In the genomic region with DNA sequence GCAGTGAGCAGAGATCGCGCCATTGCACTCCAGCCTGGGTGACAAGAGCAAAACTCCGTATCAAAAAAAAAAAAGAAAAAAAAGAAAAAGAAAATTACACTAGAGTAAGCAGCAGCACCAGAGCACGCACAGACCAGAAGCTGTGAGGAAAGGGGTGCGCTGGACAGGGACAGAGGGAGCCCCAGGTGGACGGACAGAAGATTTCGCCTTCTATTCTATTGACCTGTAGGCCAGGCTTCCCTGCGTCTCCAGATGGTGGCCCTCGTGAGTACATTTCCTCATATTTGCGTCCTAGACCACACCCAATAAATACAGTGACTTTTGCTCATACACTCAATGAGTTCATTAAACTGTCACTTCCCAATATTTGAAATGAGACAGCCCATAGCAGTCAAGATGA, we compare ENCODE assay signal across 20 cellular contexts. TPM values are rescaled to one million over a fixed set of nuclear protein-coding genes. Genes with fewer than 3 reads are reported as not detected.
DNase-seq lines count a peak whose midpoint lies in the region; ATAC-seq and TF ChIP-seq lines count a peak whose summit lies in the region.
"Had no signal": no experiment of that assay in that cellular context is flagged by ENCODE, and none has a peak within 500 bp of the region (broad histone marks: within the 10 kb centered on the region; RNA-seq: fewer than 3 reads in every experiment).

No MANE protein-coding gene starts in this region.

- no peaks in the 10 kb centered on the region for H3K79me2 ChIP-seq in HCT116 (ENCODE audit: insufficient read depth, low read length)

- DNase-seq in 8988T (peak; percentile 33), HCT116 (ENCODE audit: low read depth, low spot score) (peak; percentile 48), SK-MEL-5 (ENCODE audit: low read depth, low spot score) (peak; percentile 43), iPS-NIHi7 (ENCODE audit: extremely low spot score) (peak; percentile 56), SIG-M5 treated with dmso at 0.1 percent for 504 hours (lab: John Stamatoyannopoulos, UW; ENCODE audit: unreplicated experiment) (no peak), Right ventricle myocardium superior (no peak)
- no peak for DNase-seq in activated CD4-positive, alpha-beta memory T cell treated with anti-CD3 and anti-CD28 coated beads for 36 hours
- DNase-seq in activated naive CD4-positive, alpha-beta T cell treated with Interleukin-2 at 50 U/mL for 16 hours = no peak
- DNase-seq: CD8-positive, alpha-beta memory T cell; DMS53; EL; NCI-H1105; NCI-H1694; NCI-H2227 treated with DMSO at 0.1 percent for 48 hours; NCI-H510A treated with DMSO at 0.1 percent for 48 hours; NCI-H82; PC-9; SK-N-SH had no signal

- no peaks in the 10 kb centered on the region for H3K27me3 ChIP-seq in HCT116 (ENCODE audit: insufficient read depth, low read length)
- H3K27me3 ChIP-seq: BLaER1 treated with 17β-estradiol and CSF1 and Interleukin-3, amounts not matched to agents 10 nM and 100 nM had no signal

- no peaks in the 10 kb centered on the region for H3K4me1 Mint-ChIP-seq in activated CD4-positive, alpha-beta memory T cell treated with anti-CD3 and anti-CD28 coated beads for 36 hours (ENCODE audit: low read depth)
- H3K4me1 Mint-ChIP-seq: CD8-positive, alpha-beta memory T cell had no signal

- H4K20me1 ChIP-seq in HCT116 (ENCODE audit: insufficient read depth) = no peaks in the 10 kb centered on the region
- H4K20me1 ChIP-seq: BLaER1 treated with 17β-estradiol and CSF1 and Interleukin-3, amounts not matched to agents 10 nM and 100 nM had no signal

- no peak overlapping the region for H3K4me3 ChIP-seq in HCT116 (replicated peaks in 1 of 2; ENCODE audit: low read depth in 1 of 2, low read length in 2 of 2)
- H3K4me3 ChIP-seq: BLaER1 treated with 17β-estradiol and CSF1 and Interleukin-3, amounts not matched to agents 10 nM and 100 nM; PC-9 had no signal

- H3K9me3 Mint-ChIP-seq in activated CD4-positive, alpha-beta memory T cell treated with anti-CD3 and anti-CD28 coated beads for 36 hours = peaks cover 5% of the 10 kb centered on the region

- TF ChIP-seq CTCF in HCT116 (IDR thresholded peaks at IDR 0.05 in 2 of 3, conservative IDR thresholded peaks at IDR 0.05 in 1 of 3; ENCODE audit: borderline replicate concordance in 1 of 3, insufficient read depth in 1 of 3, low read depth in 2 of 3, low read length in 2 of 3) = peak; percentile 72 to 86 (median 74)

- no peaks in the 10 kb centered on the region for H3K9me3 ChIP-seq in HCT116 (ENCODE audit: control insufficient read depth in 1 of 2, insufficient read depth in 1 of 2, low read depth in 1 of 2, low read length in 2 of 2)
- H3K9me3 ChIP-seq: SK-N-SH had no signal

- BruUV-seq in HCT116 (replicated peaks; lab: Mats Ljungman, UMichigan) = no TSS peak

- intact Hi-C loops in HCT116 (cut with micrococcal nuclease) (no loop called here), Right ventricle myocardium superior (cut with DNase I) (no loop called here)
- intact Hi-C loops in activated CD4-positive, alpha-beta memory T cell treated with anti-CD3 and anti-CD28 coated beads for 36 hours (cut with micrococcal nuclease) = no loop called here

- no peak overlapping the region for H3K27ac Mint-ChIP-seq in activated CD4-positive, alpha-beta memory T cell treated with anti-CD3 and anti-CD28 coated beads for 36 hours
- H3K27ac Mint-ChIP-seq: CD8-positive, alpha-beta memory T cell had no signal

- no peak overlapping the region for H3K4me3 Mint-ChIP-seq in activated CD4-positive, alpha-beta memory T cell treated with anti-CD3 and anti-CD28 coated beads for 36 hours
- H3K4me3 Mint-ChIP-seq: CD8-positive, alpha-beta memory T cell had no signal

- peak overlapping the region; percentile 48 for H2AFZ ChIP-seq in HCT116 (ENCODE audit: low read depth, low read length, poor library complexity, severe bottlenecking)
- H2AFZ ChIP-seq: PC-9 had no signal

- no peaks in the 10 kb centered on the region for H3K36me3 Mint-ChIP-seq in activated CD4-positive, alpha-beta memory T cell treated with anti-CD3 and anti-CD28 coated beads for 36 hours
- H3K36me3 Mint-ChIP-seq: CD8-positive, alpha-beta memory T cell had no signal

- H3K9me2 ChIP-seq in HCT116 (ENCODE audit: insufficient read depth) = no peaks in the 10 kb centered on the region
- H3K9me2 ChIP-seq: SK-N-SH had no signal

- peaks cover 0 to 5% of the 10 kb centered on the region in 2 experiments; a peak in 2 of 4 replicates for H3K4me1 ChIP-seq in HCT116 (ENCODE audit: control insufficient read depth in 1 of 2, insufficient read depth in 2 of 2, low read length in 2 of 2)
- H3K4me1 ChIP-seq: BLaER1 treated with 17β-estradiol and CSF1 and Interleukin-3, amounts not matched to agents 10 nM and 100 nM had no signal

- POLR2A ChIA-PET in HCT116 (lab: Charles Lee) = no interaction called here
- POLR2A ChIA-PET in activated CD4-positive, alpha-beta memory T cell treated with anti-CD3 and anti-CD28 coated beads for 36 hours (lab: Charles Lee) = no interaction called here

- H3K27ac ChIP-seq in HCT116 (ENCODE audit: low read depth, low read length) = no peak overlapping the region
- H3K27ac ChIP-seq: BLaER1 treated with 17β-estradiol and CSF1 and Interleukin-3, amounts not matched to agents 10 nM and 100 nM; PC-9 had no signal

- peak; percentile 99 for ATAC-seq in HCT116
- no peak for ATAC-seq in Right ventricle myocardium superior (ENCODE audit: poor library complexity)

- no peak for TF ChIP-seq POLR2A in HCT116 (IDR thresholded peaks at IDR 0.05; ENCODE audit: borderline replicate concordance, extremely low read depth, insufficient read depth, insufficient read length)

- in situ Hi-C loops in SK-MEL-5 (cut with HindIII; ENCODE audit: low pct_unique_long_range_greater_than_20kb, low sequenced_read_pairs) = no loop called here

- H3K27me3 Mint-ChIP-seq in activated CD4-positive, alpha-beta memory T cell treated with anti-CD3 and anti-CD28 coated beads for 36 hours = no peaks in the 10 kb centered on the region

- CTCF ChIA-PET in HCT116 (lab: Charles Lee) = no interaction called here
- CTCF ChIA-PET in activated CD4-positive, alpha-beta memory T cell treated with anti-CD3 and anti-CD28 coated beads for 36 hours (lab: Charles Lee) = no interaction called here

- no peak overlapping the region; the same call in 1 of the 2 replicates for H3K4me2 ChIP-seq in HCT116 (ENCODE audit: low read length)
- H3K4me2 ChIP-seq: BLaER1 treated with 17β-estradiol and CSF1 and Interleukin-3, amounts not matched to agents 10 nM and 100 nM; PC-9; SK-N-SH had no signal

- H3K36me3 ChIP-seq in HCT116 (ENCODE audit: control insufficient read depth in 1 of 2, insufficient read depth in 2 of 2, low read length in 2 of 2) = no peaks in the 10 kb centered on the region
- H3K36me3 ChIP-seq: BLaER1 treated with 17β-estradiol and CSF1 and Interleukin-3, amounts not matched to agents 10 nM and 100 nM had no signal

- H3K9ac ChIP-seq in HCT116 (ENCODE audit: low read length) = no peak overlapping the region
- H3K9ac ChIP-seq: BLaER1 treated with 17β-estradiol and CSF1 and Interleukin-3, amounts not matched to agents 10 nM and 100 nM; SK-N-SH had no signal

- peak; percentile 57 for TF ChIP-seq RAD21 in HCT116 (IDR thresholded peaks at IDR 0.05; ENCODE audit: low read depth)

- RAD21 ChIA-PET in HCT116 (lab: Charles Lee; ENCODE audit: low non-redundant PET in 1 of 2, low total read pairs in 2 of 2, uncharacterized antibody in 2 of 2, unreplicated experiment in 2 of 2) = no interaction called here

TF ChIP-seq in HCT116, 20 proteins besides CTCF, POLR2A, EP300 and RAD21:
- TF ChIP-seq, protein P1, sequence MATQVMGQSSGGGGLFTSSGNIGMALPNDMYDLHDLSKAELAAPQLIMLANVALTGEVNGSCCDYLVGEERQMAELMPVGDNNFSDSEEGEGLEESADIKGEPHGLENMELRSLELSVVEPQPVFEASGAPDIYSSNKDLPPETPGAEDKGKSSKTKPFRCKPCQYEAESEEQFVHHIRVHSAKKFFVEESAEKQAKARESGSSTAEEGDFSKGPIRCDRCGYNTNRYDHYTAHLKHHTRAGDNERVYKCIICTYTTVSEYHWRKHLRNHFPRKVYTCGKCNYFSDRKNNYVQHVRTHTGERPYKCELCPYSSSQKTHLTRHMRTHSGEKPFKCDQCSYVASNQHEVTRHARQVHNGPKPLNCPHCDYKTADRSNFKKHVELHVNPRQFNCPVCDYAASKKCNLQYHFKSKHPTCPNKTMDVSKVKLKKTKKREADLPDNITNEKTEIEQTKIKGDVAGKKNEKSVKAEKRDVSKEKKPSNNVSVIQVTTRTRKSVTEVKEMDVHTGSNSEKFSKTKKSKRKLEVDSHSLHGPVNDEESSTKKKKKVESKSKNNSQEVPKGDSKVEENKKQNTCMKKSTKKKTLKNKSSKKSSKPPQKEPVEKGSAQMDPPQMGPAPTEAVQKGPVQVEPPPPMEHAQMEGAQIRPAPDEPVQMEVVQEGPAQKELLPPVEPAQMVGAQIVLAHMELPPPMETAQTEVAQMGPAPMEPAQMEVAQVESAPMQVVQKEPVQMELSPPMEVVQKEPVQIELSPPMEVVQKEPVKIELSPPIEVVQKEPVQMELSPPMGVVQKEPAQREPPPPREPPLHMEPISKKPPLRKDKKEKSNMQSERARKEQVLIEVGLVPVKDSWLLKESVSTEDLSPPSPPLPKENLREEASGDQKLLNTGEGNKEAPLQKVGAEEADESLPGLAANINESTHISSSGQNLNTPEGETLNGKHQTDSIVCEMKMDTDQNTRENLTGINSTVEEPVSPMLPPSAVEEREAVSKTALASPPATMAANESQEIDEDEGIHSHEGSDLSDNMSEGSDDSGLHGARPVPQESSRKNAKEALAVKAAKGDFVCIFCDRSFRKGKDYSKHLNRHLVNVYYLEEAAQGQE (IDR thresholded peaks at IDR 0.05; ENCODE audit: low read depth) = peak; percentile 27; the same call in 1 of the 2 replicates
- no peak for TF ChIP-seq SP1 (IDR thresholded peaks at IDR 0.05; ENCODE audit: low read depth)

RNA-seq across cellular contexts. Expression of a gene that starts 19.1 kb away (rescaled TPM):
- total RNA-seq in HCT116 (2021; ENCODE audit: unreplicated experiment) (0.84 TPM), Right ventricle myocardium superior (not detected)
- 0.44 and 0.68 TPM in 2 replicates for polyA plus RNA-seq in HCT116 (2012)
- not detected in 2 replicates for total RNA-seq in SK-MEL-5 (2014; rRNA removed; shearing (Covaris generic))
- not detected in 2 replicates for polyA plus RNA-seq in SK-MEL-5 (2015; cell fraction: cytosol; rRNA removed)
- polyA plus RNA-seq in SK-MEL-5 (2015; cell fraction: nucleus; rRNA removed) = 0.64 TPM in 1 of 2 replicates, not detected in the other
- not detected for total RNA-seq in activated CD4-positive, alpha-beta memory T cell treated with anti-CD3 and anti-CD28 coated beads for 36 hours
- total RNA-seq: CD8-positive, alpha-beta memory T cell; LHCN-M2; PC-9 had no signal
- polyA plus RNA-seq: CD8-positive, alpha-beta memory T cell; SK-N-SH had no signal

Comparison
In these comparisons a context has a peak if more than half of its experiments do, and no peak if none do; other contexts are left out.
1. DNase-seq: peak in 8988T (single experiment), HCT116 (single experiment), SK-MEL-5 (single experiment) and iPS-NIHi7 (single experiment); none in SIG-M5 treated with dmso at 0.1 percent for 504 hours (single experiment), activated CD4-positive, alpha-beta memory T cell treated with anti-CD3 and anti-CD28 coated beads for 36 hours (single experiment), activated naive CD4-positive, alpha-beta T cell treated with Interleukin-2 at 50 U/mL for 16 hours (single experiment) and Right ventricle myocardium superior (single experiment).